ENCODE assay signal across 27 cellular contexts in genomic region chr9:133258061-133259015, GRCh38. TPM values are rescaled to one million over a fixed set of nuclear protein-coding genes. Genes with fewer than 3 reads are reported as not detected.
DNase-seq lines count a peak whose midpoint lies in the region; ATAC-seq, FAIRE-seq and TF ChIP-seq lines count a peak whose summit lies in the region.
"Had no signal": no experiment of that assay in that cellular context is flagged by ENCODE, and none has a peak within 500 bp of the region (broad histone marks: within the 10 kb centered on the region; RNA-seq: fewer than 3 reads in every experiment).

No MANE protein-coding gene starts in this region.

- peak in 1 of 2 donors; percentile 20 for ATAC-seq in lower lobe of right lung
- ATAC-seq in GM18498 (IDR thresholded peaks at IDR 0.05; ENCODE audit: unreplicated experiment): no peak
- no peak for ATAC-seq in GM21360 (IDR thresholded peaks at IDR 0.05; ENCODE audit: unreplicated experiment)
- ATAC-seq: effector memory CD8-positive, alpha-beta T cell; stimulated activated effector memory CD8-positive, alpha-beta T cell treated with anti-CD3 and anti-CD28 coated beads, Interleukin-12 subunit alpha, Interleukin-12 subunit beta, amount 100 ng/mL, for 72 hours; T-cell had no signal

- no peak overlapping the region for H3K4ac ChIP-seq in H1 (replicated peaks; ENCODE audit: insufficient read length, low read depth, low read length)

- TF ChIP-seq CTCF in H1 (IDR thresholded peaks at IDR 0.05; ENCODE audit: control extremely low read depth in 1 of 3, insufficient read depth in 1 of 3, low read depth in 1 of 3, low read length in 3 of 3) (no peak), lower lobe of right lung (IDR thresholded peaks at IDR 0.05) (no peak), thyroid gland (IDR thresholded peaks at IDR 0.05) (no peak)

- no peak overlapping the region; the same call in 1 of the 2 replicates for H4K8ac ChIP-seq in H1 (ENCODE audit: extremely low read depth, insufficient read depth, low read length)

- H3K14ac ChIP-seq in H1 (ENCODE audit: insufficient read length): no peak overlapping the region

- no peaks in the 10 kb centered on the region for H4K20me1 ChIP-seq in H1 (replicated peaks in 1 of 2; ENCODE audit: control insufficient read depth in 1 of 2, insufficient read depth in 2 of 2, low read length in 2 of 2)

- H3K27me3 ChIP-seq in H1 (replicated peaks in 1 of 4; ENCODE audit: control insufficient read depth in 3 of 4, extremely low read depth in 1 of 4, insufficient read depth in 3 of 4, low read length in 3 of 4) (0 out of 7 replicates have a peak, but pooled peaks cover 0 to 4% (median 0%) of the 10 kb centered on the region in 4 experiments), lower lobe of right lung (ENCODE audit: low read depth) (no peaks in the 10 kb centered on the region), thyroid gland (no peaks in the 10 kb centered on the region)
- H3K27me3 ChIP-seq: neutrophil, uterus had no signal

- H3K4me1 ChIP-seq in H1 (replicated peaks in 1 of 4; ENCODE audit: control insufficient read depth in 3 of 4, insufficient read depth in 4 of 4, low read length in 3 of 4) (peaks cover 0 to 13% (median 4%) of the 10 kb centered on the region in 4 experiments; a peak in 6 of 7 replicates), lower lobe of right lung (peaks cover 9% of the 10 kb centered on the region), thyroid gland (peaks cover 35 to 50% of the 10 kb centered on the region in 2 donors)
- H3K4me1 ChIP-seq: uterus had no signal

- H3K9ac ChIP-seq in H1 (replicated peaks in 1 of 4; ENCODE audit: extremely low read depth in 1 of 4, low read depth in 3 of 4, low read length in 3 of 4): no peak overlapping the region; a peak in 1 of 7 replicates

- intact Hi-C loops in lower lobe of right lung (cut with DNase I): no loop called here
- intact Hi-C loops in thyroid gland (cut with DNase I): loop anchor here (5.0 kb wide), 1 partner anchor 71 kb away; no protein-coding TSS in a partner anchor

- no peak overlapping the region for H2BK20ac ChIP-seq in H1 (ENCODE audit: low read length)

- H2BK12ac ChIP-seq in H1 (ENCODE audit: low read depth, low read length): peak overlapping the region; percentile 60; the same call in 1 of the 2 replicates

- TF ChIP-seq RAD21 in H1 (IDR thresholded peaks at IDR 0.05 in 1 of 2, conservative IDR thresholded peaks at IDR 0.05 in 1 of 2; ENCODE audit: low read depth in 2 of 2, low read length in 2 of 2): no peak

- peak overlapping the region; percentile 70 for H2AFZ ChIP-seq in H1 (ENCODE audit: low read length)
- H2AFZ ChIP-seq: PC-9 had no signal

- no peak overlapping the region for H2BK120ac ChIP-seq in H1 (replicated peaks; ENCODE audit: low read depth, low read length)

- H3K23ac ChIP-seq in H1 (ENCODE audit: insufficient read length): no peak overlapping the region

- peak overlapping the region; percentile 44 for H4K91ac ChIP-seq in H1 (replicated peaks; ENCODE audit: insufficient read length, low read length)

- H3K79me2 ChIP-seq in H1 (ENCODE audit: control insufficient read depth in 1 of 2, insufficient read depth in 2 of 2, low read length in 2 of 2): no peaks in the 10 kb centered on the region

- DNase-seq in M059J (ENCODE audit: low read depth) (peak; percentile 16), H1 (ENCODE audit: low read depth in 1 of 2, low spot score in 2 of 2) (no peak), lower lobe of right lung (no peak), thyroid gland (peak; percentile 79 to 86), NCI-H1092 treated with DMSO at 0.1 percent for 48 hours (lab: John Stamatoyannopoulos, UW) (no peak)
- DNase-seq: activated naive CD4-positive, alpha-beta T cell; activated T-cell treated with anti-CD3 and anti-CD28 coated beads, Interleukin-2, amount 50 U/mL, for 24 hours; amniotic stem cell; CD4-positive, alpha-beta T cell; DMS 273 treated with DMSO at 0.1 percent for 48 hours; effector memory CD8-positive, alpha-beta T cell; foreskin melanocyte; hippocampal formation; NCI-H1417 treated with DMSO at 0.1 percent for 48 hours; NCI-H510A treated with DMSO at 0.1 percent for 48 hours; PC-9; stimulated activated CD4-positive, alpha-beta T cell treated with anti-CD3 and anti-CD28 coated beads, Interleukin-2, amount 100 ng/mL, for 48 hours; substantia nigra; T-cell had no signal

- no peaks in the 10 kb centered on the region for H3K79me1 ChIP-seq in H1 (ENCODE audit: low read depth, low read length)

- H2AK5ac ChIP-seq in H1 (ENCODE audit: low read depth, low read length): no peak overlapping the region

- CTCF ChIA-PET in H1 (lab: Charles Lee; ENCODE audit: partially characterized antibody): interaction anchor here (0.8 to 3.2 kb wide), 9 partner anchors 14 to 228 kb away, joined by 3 to 8 read pairs (median 3); no protein-coding TSS in a partner anchor

- 83% methylated on average over 21 of the region's 21 CpGs; no CpG with 5 or more reads in 1 of the 2 experiments for WGBS in H1 (ENCODE audit: extremely low coverage in 1 of 2, insufficient coverage in 1 of 2, insufficient read length in 1 of 2, insufficient replicate concordance in 2 of 2, low coverage in 1 of 2, low lambda C conversion rate in 2 of 2, missing lambda C conversion rate in 1 of 2), 2 experiments
- WGBS in thyroid gland, 2 donors: 48 to 62% methylated on average over 19 to 21 of the region's 21 CpGs

- H3K4me3 ChIP-seq in H1 (ENCODE audit: extremely low read depth in 1 of 4, insufficient read depth in 2 of 4, low read depth in 3 of 4, low read length in 4 of 4) (no peak overlapping the region), lower lobe of right lung (no peak overlapping the region), thyroid gland (replicated peaks in 1 of 3) (no peak overlapping the region)
- H3K4me3 ChIP-seq: esophagus muscularis mucosa, PC-9, uterus had no signal

- no peak overlapping the region for H2BK15ac ChIP-seq in H1 (ENCODE audit: low read length)

- no peak overlapping the region for H4K5ac ChIP-seq in H1 (ENCODE audit: insufficient read length, low read depth, low read length)

- TF ChIP-seq POLR2A in H1 (IDR thresholded peaks at IDR 0.05; ENCODE audit: control extremely low read depth in 1 of 2, low read depth in 2 of 2, low read length in 2 of 2) (no peak), thyroid gland (IDR thresholded peaks at IDR 0.05) (peak in 1 of 2 donors; percentile 6)

- no peak overlapping the region for H3K27ac ChIP-seq in H1 (ENCODE audit: low read depth, low read length)
- peak overlapping the region; percentile 11 for H3K27ac ChIP-seq in lower lobe of right lung
- H3K27ac ChIP-seq in thyroid gland: peak overlapping the region; percentile 77 to 85 (median 78)
- H3K27ac ChIP-seq: esophagus muscularis mucosa, neutrophil, PC-9, uterus had no signal

- FAIRE-seq in H1 (lab: Jason Lieb, UNC): no peak
- FAIRE-seq: TTC549 had no signal

- peak overlapping the region; percentile 65 for H3K18ac ChIP-seq in H1 (ENCODE audit: extremely low read depth, low read length)

- no peak overlapping the region for H3K56ac ChIP-seq in H1 (replicated peaks; ENCODE audit: insufficient read length, low read depth, low read length)

- TF ChIP-seq EP300 in H1 (IDR thresholded peaks at IDR 0.05; ENCODE audit: borderline replicate concordance in 1 of 2, low read depth in 2 of 2, low read length in 2 of 2): no peak

- H3K36me3 ChIP-seq in H1 (ENCODE audit: control insufficient read depth in 2 of 4, insufficient read depth in 4 of 4, low read length in 3 of 4) (no peaks in the 10 kb centered on the region), lower lobe of right lung (no peaks in the 10 kb centered on the region), thyroid gland (no peaks in the 10 kb centered on the region)
- H3K36me3 ChIP-seq: neutrophil, uterus had no signal

- no peak overlapping the region for H2BK5ac ChIP-seq in H1 (ENCODE audit: low read depth, low read length)

- H3K4me2 ChIP-seq in H1 (ENCODE audit: insufficient read depth in 1 of 2, low read depth in 2 of 2, low read length in 2 of 2): no peak overlapping the region
- H3K4me2 ChIP-seq: PC-9 had no signal

- POLR2A ChIA-PET in H1 (lab: Charles Lee; ENCODE audit: partially characterized antibody): no interaction called here

- H3K9me3 ChIP-seq in H1 (ENCODE audit: insufficient read depth in 2 of 2, low read depth in 1 of 2, low read length in 1 of 2) (no peaks in the 10 kb centered on the region), lower lobe of right lung (no peaks in the 10 kb centered on the region), thyroid gland (no peaks in the 10 kb centered on the region)
- H3K9me3 ChIP-seq: neutrophil, uterus had no signal

- peaks cover 8% of the 10 kb centered on the region; the same call in 1 of the 2 replicates for H3K23me2 ChIP-seq in H1 (ENCODE audit: low read depth, low read length)

TF ChIP-seq in H1, 55 proteins besides CTCF, POLR2A, EP300 and RAD21 (continues in another document):
- TF ChIP-seq CEBPB (IDR thresholded peaks at IDR 0.05; ENCODE audit: low read depth, low read length) (no peak), CTBP2 (IDR thresholded peaks at IDR 0.05; ENCODE audit: borderline replicate concordance, insufficient read depth, insufficient read length, low read length) (no peak), EGR1 (IDR thresholded peaks at IDR 0.05; ENCODE audit: borderline replicate concordance, low read depth, low read length) (no peak)

RNA-seq across cellular contexts. Expression of gene ABO, which starts 16.7 kb away (rescaled TPM):
- not detected in 2 replicates for total RNA-seq in M059J (2014; rRNA removed; shearing (Covaris generic))
- total RNA-seq in H1 (2021; fragmentation: NEBNext Ultra II Directional; extraction: Animal tissue kit (Norgen Biotek cat#: 25700)): not detected in 2 replicates
- 0.03 and 0.19 TPM in 2 replicates for polyA plus RNA-seq in H1 (2011; rRNA removed)
- polyA plus RNA-seq in H1 (2011; cell fraction: cytosol; rRNA removed): 0.04 TPM
- polyA plus RNA-seq in H1 (2011; cell fraction: nucleus; rRNA removed): 0.58 TPM
- polyA plus RNA-seq in H1 (2012, experiment 1 of 2): 0.06 to 0.11 TPM (median 0.09 TPM) in 3 of 4 replicates, not detected in the other
- not detected for polyA plus RNA-seq in H1 (2012, experiment 2 of 2)
- 0.08 TPM for polyA plus RNA-seq in H1 (2013, experiment 1 of 2)
- 0.02 TPM for polyA plus RNA-seq in H1 (2013, experiment 2 of 2)
- polyA minus RNA-seq in H1 (2011; rRNA and poly(A)+ RNA removed): 0.02 and 0.79 TPM in 2 replicates
- polyA minus RNA-seq in H1 (2011; cell fraction: cytosol; rRNA and poly(A)+ RNA removed): not detected
- polyA minus RNA-seq in H1 (2011; cell fraction: nucleus; rRNA and poly(A)+ RNA removed): 0.10 TPM
- 25.0 TPM for total RNA-seq in lower lobe of right lung
- total RNA-seq in thyroid gland: 10 to 100 TPM; 15.7 to 32.6 (median 24.9) TPM
- total RNA-seq: MCF 10A had no signal

RNA-seq across cellular contexts. Expression of gene OBP2B, which starts 49.3 kb away (rescaled TPM):
- total RNA-seq in M059J (2014; rRNA removed; shearing (Covaris generic)): not detected in 2 replicates
- total RNA-seq in H1 (2021; fragmentation: NEBNext Ultra II Directional; extraction: Animal tissue kit (Norgen Biotek cat#: 25700)): not detected in 2 replicates
- polyA plus RNA-seq in H1 (2011; rRNA removed): not detected in 2 replicates
- polyA plus RNA-seq in H1 (2011; cell fraction: cytosol; rRNA removed): not detected
- polyA plus RNA-seq in H1 (2011; cell fraction: nucleus; rRNA removed): not detected
- not detected in 4 replicates for polyA plus RNA-seq in H1 (2012, experiment 1 of 2)
- polyA plus RNA-seq in H1 (2012, experiment 2 of 2): not detected
- polyA plus RNA-seq in H1 (2013, experiment 1 of 2): not detected
- polyA plus RNA-seq in H1 (2013, experiment 2 of 2): not detected
- not detected in 2 replicates for polyA minus RNA-seq in H1 (2011; rRNA and poly(A)+ RNA removed)
- polyA minus RNA-seq in H1 (2011; cell fraction: cytosol; rRNA and poly(A)+ RNA removed): not detected
- not detected for polyA minus RNA-seq in H1 (2011; cell fraction: nucleus; rRNA and poly(A)+ RNA removed)
- not detected for total RNA-seq in lower lobe of right lung
- not detected for total RNA-seq in thyroid gland
- total RNA-seq: CD4-positive, alpha-beta T cell; esophagus muscularis mucosa; MCF 10A; PC-9; T-cell; uterus had no signal

Comparison
In these comparisons a context has a peak if more than half of its experiments do, and no peak if none do; other contexts are left out.
1. DNase-seq: peak in M059J (single experiment) and thyroid gland (2 of 2); none in H1 (0 of 2), lower lobe of right lung (single experiment) and NCI-H1092 treated with DMSO at 0.1 percent for 48 hours (single experiment).
2. RNA of gene ABO, which starts 16.7 kb away (total RNA-seq): 15.7 to 32.6 TPM in thyroid gland and 25.0 TPM in lower lobe of right lung (single experiment); not detected in H1 and not detected in M059J; every median in the first group is over 10 times any median in the second.